In genomic region chr11:61120865-61121831, GRCh38 we compare ENCODE assay signal across 10 cellular contexts. TPM values are rescaled to one million over a fixed set of nuclear protein-coding genes. Genes with fewer than 3 reads are reported as not detected.
DNase-seq lines count a peak whose midpoint lies in the region; ATAC-seq and TF ChIP-seq lines count a peak whose summit lies in the region.
"Had no signal": no experiment of that assay in that cellular context is flagged by ENCODE, and none has a peak within 500 bp of the region (broad histone marks: within the 10 kb centered on the region; RNA-seq: fewer than 3 reads in every experiment).

No MANE protein-coding gene starts in this region.

- ATAC-seq in HG03139 (IDR thresholded peaks at IDR 0.05; ENCODE audit: unreplicated experiment): no peak
- ATAC-seq in HG02884 (IDR thresholded peaks at IDR 0.05; ENCODE audit: unreplicated experiment): no peak
- no peak for ATAC-seq in HG03521 (IDR thresholded peaks at IDR 0.05; ENCODE audit: unreplicated experiment)

- 67% methylated on average over 13 of the region's 17 CpGs for WGBS in SK-N-SH (ENCODE audit: low lambda C conversion rate)

- no peaks in the 10 kb centered on the region for H4K20me1 ChIP-seq in SK-N-SH (ENCODE audit: insufficient read depth)
- no peaks in the 10 kb centered on the region for H4K20me1 ChIP-seq in osteoblast (ENCODE audit: insufficient read depth, low read length)

- H3K27ac ChIP-seq in SK-N-SH (ENCODE audit: low read depth in 2 of 2, low read length in 1 of 2) (peak overlapping the region in 1 of 2 experiments; percentile 74; a peak in 2 of 4 replicates), cingulate gyrus (ENCODE audit: low read depth, low read length) (peak overlapping the region; percentile 69), osteoblast (ENCODE audit: low read depth, low read length) (no peak overlapping the region)

- H3K4me3 ChIP-seq in SK-N-SH (ENCODE audit: low read depth in 2 of 2, low read length in 1 of 2) (no peak overlapping the region), osteoblast (ENCODE audit: insufficient read depth, low read length) (no peak overlapping the region)

- H3K4me2 ChIP-seq in SK-N-SH: no peak overlapping the region
- no peak overlapping the region for H3K4me2 ChIP-seq in osteoblast (ENCODE audit: insufficient read depth, low read length)

- POLR2A ChIA-PET in SK-N-SH (lab: Yijun Ruan, JAX): interaction anchor here (0.6 to 1.3 kb wide), 2 partner anchors 9 to 18 kb away, joined by 3 to 4 read pairs; no protein-coding TSS in a partner anchor

- H3K79me2 ChIP-seq in SK-N-SH (ENCODE audit: insufficient read depth) (no peaks in the 10 kb centered on the region), osteoblast (ENCODE audit: insufficient read depth, low read length) (no peaks in the 10 kb centered on the region)

- H3F3A ChIP-seq in SK-N-SH (replicated peaks; ENCODE audit: insufficient read depth): no peaks in the 10 kb centered on the region

- H3K36me3 ChIP-seq in SK-N-SH (replicated peaks in 1 of 2; ENCODE audit: control insufficient read depth in 1 of 2, insufficient read depth in 2 of 2, low read length in 1 of 2) (no peaks in the 10 kb centered on the region), osteoblast (ENCODE audit: insufficient read depth, low read length) (no peaks in the 10 kb centered on the region)

- H3K27me3 ChIP-seq in SK-N-SH (ENCODE audit: insufficient read depth) (no peaks in the 10 kb centered on the region), osteoblast (ENCODE audit: insufficient read depth, low read length) (peaks cover 16% of the 10 kb centered on the region)

- CTCF ChIA-PET in SK-N-SH (lab: Yijun Ruan, JAX): interaction anchor here (0.9 to 2.2 kb wide), 4 partner anchors 8 to 151 kb away, joined by 3 to 8 read pairs (median 4); no protein-coding TSS in a partner anchor

- H3K4me1 ChIP-seq in SK-N-SH (ENCODE audit: control insufficient read depth in 1 of 2, insufficient read depth in 2 of 2, low read depth in 1 of 2, low read length in 1 of 2) (peaks cover 0 to 50% of the 10 kb centered on the region in 2 experiments; a peak in 2 of 4 replicates), osteoblast (ENCODE audit: insufficient read depth, low read length) (peaks cover 2% of the 10 kb centered on the region)

- peak; percentile 21; the same call in 1 of the 2 replicates for TF ChIP-seq RAD21 in SK-N-SH (IDR thresholded peaks at IDR 0.05; ENCODE audit: low read length)

- TF ChIP-seq CTCF in SK-N-SH (IDR thresholded peaks at IDR 0.05) (no peak), osteoblast (IDR thresholded peaks at IDR 0.05; ENCODE audit: extremely low read depth, low read depth, low read length) (no peak)

- H3K9me3 ChIP-seq in SK-N-SH (no peaks in the 10 kb centered on the region), osteoblast (ENCODE audit: low read depth, low read length) (no peaks in the 10 kb centered on the region)

- peak in 1 of 2 experiments; percentile 37; a peak in 1 of 4 replicates for TF ChIP-seq EP300 in SK-N-SH (IDR thresholded peaks at IDR 0.05; ENCODE audit: borderline replicate concordance in 1 of 2, low read depth in 1 of 2, low read length in 1 of 2)

- DNase-seq in EH (ENCODE audit: low read depth): peak; percentile 23
- DNase-seq in SK-N-SH: peak; percentile 85
- DNase-seq in osteoblast (ENCODE audit: insufficient read length, low spot score, missing footprints): peak; percentile 88
- DNase-seq in stimulated activated naive CD4-positive, alpha-beta T cell treated with Interleukin-2 at 50 U/mL for 16 hours (lab: John Stamatoyannopoulos, UW): no peak
- DNase-seq: NCI-H1417 treated with DMSO at 0.1 percent for 48 hours, T1000 had no signal

- H3K9me2 ChIP-seq in SK-N-SH: no peaks in the 10 kb centered on the region

- H3K9ac ChIP-seq in SK-N-SH: no peak overlapping the region

- H2AFZ ChIP-seq in SK-N-SH (ENCODE audit: low read depth) (no peak overlapping the region), osteoblast (ENCODE audit: low read length) (no peak overlapping the region)

TF ChIP-seq in SK-N-SH, 30 proteins besides CTCF, POLR2A, EP300 and RAD21:
- TF ChIP-seq FOXJ3 (CRISPR knock-in tag; IDR thresholded peaks at IDR 0.05) (peak; percentile 73; the same call in 1 of the 2 replicates), MXI1 (IDR thresholded peaks at IDR 0.05; ENCODE audit: low read depth, low read length) (peak; percentile 18; the same call in 1 of the 2 replicates), NFIC (IDR thresholded peaks at IDR 0.05; ENCODE audit: borderline replicate concordance) (no peak), NRF1 (IDR thresholded peaks at IDR 0.05; ENCODE audit: low read depth, low read length) (peak; percentile 44; the same call in 1 of the 2 replicates), FOSL2 (IDR thresholded peaks at IDR 0.05; ENCODE audit: borderline replicate concordance, low read depth) (no peak), IRF3 (IDR thresholded peaks at IDR 0.05; ENCODE audit: low read depth, low read length) (no peak), ELF1 (IDR thresholded peaks at IDR 0.05) (no peak), CHD2 (IDR thresholded peaks at IDR 0.05; ENCODE audit: low read length, partially characterized antibody) (peak; percentile 58), EZH2phosphoT487 (IDR thresholded peaks at IDR 0.05; ENCODE audit: borderline replicate concordance, low read depth) (no peak), SMC3 (IDR thresholded peaks at IDR 0.05; ENCODE audit: low read depth, low read length) (no peak), GATA2 (CRISPR knock-in tag; IDR thresholded peaks at IDR 0.05) (peak; percentile 89), RCOR1 (IDR thresholded peaks at IDR 0.05; ENCODE audit: low read length) (peak; percentile 20; the same call in 1 of the 2 replicates)
- TF ChIP-seq, protein P1, sequence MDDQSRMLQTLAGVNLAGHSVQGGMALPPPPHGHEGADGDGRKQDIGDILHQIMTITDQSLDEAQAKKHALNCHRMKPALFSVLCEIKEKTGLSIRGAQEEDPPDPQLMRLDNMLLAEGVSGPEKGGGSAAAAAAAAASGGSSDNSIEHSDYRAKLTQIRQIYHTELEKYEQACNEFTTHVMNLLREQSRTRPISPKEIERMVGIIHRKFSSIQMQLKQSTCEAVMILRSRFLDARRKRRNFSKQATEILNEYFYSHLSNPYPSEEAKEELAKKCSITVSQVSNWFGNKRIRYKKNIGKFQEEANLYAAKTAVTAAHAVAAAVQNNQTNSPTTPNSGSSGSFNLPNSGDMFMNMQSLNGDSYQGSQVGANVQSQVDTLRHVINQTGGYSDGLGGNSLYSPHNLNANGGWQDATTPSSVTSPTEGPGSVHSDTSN (IDR thresholded peaks at IDR 0.05): no peak
TF ChIP-seq in SK-N-SH: peak in this region for 6.

RNA-seq across cellular contexts. Expression of gene CD5, which starts 18.9 kb away (rescaled TPM):
- not detected in 2 replicates for polyA plus RNA-seq in SK-N-SH (2012; rRNA removed)
- polyA plus RNA-seq in SK-N-SH (2012; cell fraction: cytosol; rRNA removed): not detected in 2 replicates
- not detected in 2 replicates for polyA plus RNA-seq in SK-N-SH (2012; cell fraction: nucleus; rRNA removed)
- not detected in 2 replicates for total RNA-seq in osteoblast

RNA-seq across cellular contexts. Expression of gene VPS37C, which starts 40.1 kb away (rescaled TPM):
- 11.7 and 15.2 TPM in 2 replicates for polyA plus RNA-seq in SK-N-SH (2012; rRNA removed)
- 10.5 and 12.9 TPM in 2 replicates for polyA plus RNA-seq in SK-N-SH (2012; cell fraction: cytosol; rRNA removed)
- 28.0 and 28.6 TPM in 2 replicates for polyA plus RNA-seq in SK-N-SH (2012; cell fraction: nucleus; rRNA removed)
- total RNA-seq in osteoblast: 16.8 and 19.2 TPM in 2 replicates
